9 cellular contexts compared by ENCODE assay signal in the genomic region with DNA sequence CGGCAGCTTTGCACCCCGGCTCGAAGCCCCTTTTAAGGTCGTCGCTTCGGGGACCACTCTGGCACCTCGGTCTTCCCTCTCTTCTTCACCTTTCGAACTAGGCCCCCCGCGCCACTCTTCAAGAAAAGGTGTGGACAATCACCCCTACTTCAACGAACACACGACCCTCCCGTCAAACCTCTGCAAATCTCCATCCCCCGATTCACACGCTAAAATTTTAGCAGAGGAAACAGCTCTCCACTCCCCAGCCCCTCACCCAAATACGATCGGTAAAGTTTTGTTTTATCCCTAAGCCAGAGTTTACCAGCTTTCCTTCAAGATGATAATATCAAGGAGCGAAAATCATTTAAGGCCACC.
DNase-seq lines count a peak whose midpoint lies in the region; ATAC-seq lines count a peak whose summit lies in the region.
"Had no signal": no experiment of that assay in that cellular context is flagged by ENCODE, and none has a peak within 500 bp of the region (broad histone marks: within the 10 kb centered on the region; RNA-seq: fewer than 3 reads in every experiment).

No MANE protein-coding gene starts in this region.

- H3K27ac Mint-ChIP-seq in activated T-helper 2 cell treated with anti-CD3 and anti-CD28 coated beads, Interferon-gamma antibody, Interleukin-2, Interleukin-4, amounts not matched to agents 10 μg/mL and 5 μg/mL and 100 μg/mL, durations not matched to agents 14 hours and 24 hours and 36 hours: peak overlapping the region; percentile 87
- peak overlapping the region; percentile 95 for H3K27ac Mint-ChIP-seq in stimulated activated effector memory CD8-positive, alpha-beta T cell treated with anti-CD3 and anti-CD28 coated beads, Interleukin-12 subunit alpha, Interleukin-12 subunit beta, amount 100 ng/mL, for 72 hours

- H3K27me3 Mint-ChIP-seq in activated T-helper 2 cell treated with anti-CD3 and anti-CD28 coated beads, Interferon-gamma antibody, Interleukin-2, Interleukin-4, amounts not matched to agents 10 μg/mL and 5 μg/mL and 100 μg/mL, durations not matched to agents 14 hours and 24 hours and 36 hours (ENCODE audit: low read depth): no peaks in the 10 kb centered on the region

- peaks cover 37% of the 10 kb centered on the region for H3K4me1 ChIP-seq in HUES6 (ENCODE audit: control insufficient read depth, insufficient read depth, low read length)
- peaks cover 39% of the 10 kb centered on the region for H3K4me1 ChIP-seq in iPS-18a (ENCODE audit: control insufficient read depth, low read depth, low read length)

- peak overlapping the region; percentile 86 for H3K4me3 Mint-ChIP-seq in activated T-helper 2 cell treated with anti-CD3 and anti-CD28 coated beads, Interferon-gamma antibody, Interleukin-2, Interleukin-4, amounts not matched to agents 10 μg/mL and 5 μg/mL and 100 μg/mL, durations not matched to agents 14 hours and 24 hours and 36 hours (ENCODE audit: low read depth)
- H3K4me3 Mint-ChIP-seq in stimulated activated effector memory CD8-positive, alpha-beta T cell treated with anti-CD3 and anti-CD28 coated beads, Interleukin-12 subunit alpha, Interleukin-12 subunit beta, amount 100 ng/mL, for 72 hours: peak overlapping the region; percentile 86

- ATAC-seq in stimulated activated effector memory CD8-positive, alpha-beta T cell treated with anti-CD3 and anti-CD28 coated beads, Interleukin-12 subunit alpha, Interleukin-12 subunit beta, amount 100 ng/mL, for 72 hours: no peak
- ATAC-seq in HG02571 (IDR thresholded peaks at IDR 0.05; ENCODE audit: unreplicated experiment) (no peak), GM18861 (IDR thresholded peaks at IDR 0.05; ENCODE audit: unreplicated experiment) (no peak), GM18502 (IDR thresholded peaks at IDR 0.05; ENCODE audit: poor library complexity, unreplicated experiment) (no peak)

- intact Hi-C loops in activated T-helper 2 cell treated with anti-CD3 and anti-CD28 coated beads, Interferon-gamma antibody, Interleukin-2, Interleukin-4, amounts not matched to agents 10 μg/mL and 5 μg/mL and 100 μg/mL, durations not matched to agents 14 hours and 24 hours and 36 hours (cut with micrococcal nuclease): loop anchor here (5.0 to 10.0 kb wide), 2 partner anchors 76 to 693 kb away; partner anchors contain the start of gene MARCHF7

- peaks cover 79% of the 10 kb centered on the region for H3K4me1 Mint-ChIP-seq in activated T-helper 2 cell treated with anti-CD3 and anti-CD28 coated beads, Interferon-gamma antibody, Interleukin-2, Interleukin-4, amounts not matched to agents 10 μg/mL and 5 μg/mL and 100 μg/mL, durations not matched to agents 14 hours and 24 hours and 36 hours (ENCODE audit: low read depth)
- peaks cover 88% of the 10 kb centered on the region for H3K4me1 Mint-ChIP-seq in stimulated activated effector memory CD8-positive, alpha-beta T cell treated with anti-CD3 and anti-CD28 coated beads, Interleukin-12 subunit alpha, Interleukin-12 subunit beta, amount 100 ng/mL, for 72 hours

- H3K4me3 ChIP-seq in HUES6 (ENCODE audit: low read depth, low read length) (peak overlapping the region; percentile 69), iPS-18a (ENCODE audit: low read length) (peak overlapping the region; percentile 81)

- no peak for DNase-seq in activated T-helper 2 cell treated with anti-CD3 and anti-CD28 coated beads, Interferon-gamma antibody, Interleukin-2, Interleukin-4, amounts not matched to agents 10 μg/mL and 5 μg/mL and 100 μg/mL, durations not matched to agents 14 hours and 24 hours and 36 hours (ENCODE audit: low spot score)
- no peak for DNase-seq in stimulated activated effector memory CD8-positive, alpha-beta T cell treated with anti-CD3 and anti-CD28 coated beads, Interleukin-12 subunit alpha, Interleukin-12 subunit beta, amount 100 ng/mL, for 72 hours (ENCODE audit: low spot score in 2 of 2)
- no peak for DNase-seq in HCEC 1CT
- DNase-seq: foreskin melanocyte had no signal

- no peaks in the 10 kb centered on the region for H3K9me3 Mint-ChIP-seq in activated T-helper 2 cell treated with anti-CD3 and anti-CD28 coated beads, Interferon-gamma antibody, Interleukin-2, Interleukin-4, amounts not matched to agents 10 μg/mL and 5 μg/mL and 100 μg/mL, durations not matched to agents 14 hours and 24 hours and 36 hours
- H3K9me3 Mint-ChIP-seq in stimulated activated effector memory CD8-positive, alpha-beta T cell treated with anti-CD3 and anti-CD28 coated beads, Interleukin-12 subunit alpha, Interleukin-12 subunit beta, amount 100 ng/mL, for 72 hours: no peaks in the 10 kb centered on the region

- H3K27me3 ChIP-seq in HUES6 (ENCODE audit: control insufficient read depth, insufficient read depth, low read length) (peaks cover 32% of the 10 kb centered on the region), iPS-18a (ENCODE audit: control insufficient read depth, insufficient read depth, low read length) (peaks cover 52% of the 10 kb centered on the region)

- H3K27ac ChIP-seq in HUES6 (ENCODE audit: low read depth, low read length): peak overlapping the region; percentile 22; the same call in 1 of the 2 replicates
- H3K27ac ChIP-seq in iPS-18a (ENCODE audit: low read length): peak overlapping the region; percentile 59

- peaks cover 15% of the 10 kb centered on the region for H3K36me3 Mint-ChIP-seq in activated T-helper 2 cell treated with anti-CD3 and anti-CD28 coated beads, Interferon-gamma antibody, Interleukin-2, Interleukin-4, amounts not matched to agents 10 μg/mL and 5 μg/mL and 100 μg/mL, durations not matched to agents 14 hours and 24 hours and 36 hours (ENCODE audit: low read depth)
- peaks cover 26% of the 10 kb centered on the region for H3K36me3 Mint-ChIP-seq in stimulated activated effector memory CD8-positive, alpha-beta T cell treated with anti-CD3 and anti-CD28 coated beads, Interleukin-12 subunit alpha, Interleukin-12 subunit beta, amount 100 ng/mL, for 72 hours

- H3K9me3 ChIP-seq in HUES6 (ENCODE audit: control insufficient read depth, insufficient read depth, low read depth, low read length) (no peaks in the 10 kb centered on the region), iPS-18a (ENCODE audit: control insufficient read depth, low read depth, low read length) (no peaks in the 10 kb centered on the region)

- H3K36me3 ChIP-seq in HUES6 (ENCODE audit: control insufficient read depth, insufficient read depth, low read length) (no peaks in the 10 kb centered on the region), iPS-18a (ENCODE audit: control insufficient read depth, low read depth, low read length) (no peaks in the 10 kb centered on the region)

- H3K9ac ChIP-seq in HUES6 (ENCODE audit: low read length) (peak overlapping the region; percentile 79), iPS-18a (ENCODE audit: low read length) (peak overlapping the region; percentile 82)
